In the genomic region with DNA sequence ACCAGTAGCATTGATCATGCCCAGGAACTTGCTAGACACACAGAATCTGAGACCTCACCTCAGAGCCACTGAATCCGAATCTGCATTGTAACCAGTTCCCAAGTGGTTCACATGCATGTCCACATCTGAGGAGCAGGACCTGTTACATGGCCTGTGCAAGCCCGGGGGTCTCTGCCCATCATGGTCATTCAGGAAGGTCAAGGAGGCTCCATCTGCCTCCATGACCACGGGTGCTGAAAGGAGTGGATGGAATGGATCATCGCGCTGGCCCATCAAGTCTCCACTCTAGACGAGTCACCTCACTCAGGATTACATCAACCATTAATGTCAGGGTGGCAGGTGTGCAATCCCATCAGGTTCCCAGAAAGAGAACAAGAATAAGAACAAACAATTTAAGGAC, we compare ENCODE assay signal across 31 cellular contexts.
"Had no signal": no experiment of that assay in that cellular context is flagged by ENCODE, and none has a peak within 500 bp of the region (broad histone marks: within the 10 kb centered on the region; RNA-seq: fewer than 3 reads in every experiment).

No MANE protein-coding gene starts in this region.

- H3K9me3 ChIP-seq: adrenal gland, body of pancreas, breast epithelium had no signal

- H3K27ac ChIP-seq: adrenal gland, body of pancreas, brain microvascular endothelial cell, breast epithelium, VCaP had no signal

- DNase-seq: activated B cell treated with CpG ODN at 0.5 μM for 24 hours; activated CD4-positive, alpha-beta memory T cell treated with anti-CD3 and anti-CD28 coated beads for 36 hours; activated CD4-positive, alpha-beta T cell treated with anti-CD3 and anti-CD28 coated beads for 4 hours; activated CD4-positive, alpha-beta T cell treated with anti-CD3 and anti-CD28 coated beads, Interleukin-2, amount 10 ng/mL, durations not matched to agents 24 days and 14 days; activated CD4-positive, alpha-beta T cell treated with anti-CD3 and anti-CD28 coated beads, Interleukin-2, amount 50 U/mL, for 1 hour; activated CD4-positive, alpha-beta T cell treated with anti-CD3 and anti-CD28 coated beads, Interleukin-2, amount 50 U/mL, for 4 hours; activated CD4-positive, CD25-positive, alpha-beta regulatory T cell treated with anti-CD3 and anti-CD28 coated beads, Interleukin-2, amount 50 U/mL, for 72 hours; activated CD8-positive, alpha-beta memory T cell treated with anti-CD3 and anti-CD28 coated beads, Interleukin-2, amount 50 U/mL, for 4 hours; activated CD8-positive, alpha-beta T cell treated with anti-CD3 and anti-CD28 coated beads for 36 hours; activated effector memory CD4-positive, alpha-beta T cell treated with anti-CD3 and anti-CD28 coated beads, Interleukin-2, amount 50 U/mL, for 16 hours; activated gamma-delta T cell treated with Interleukin-2 at 50 U/mL for 16 hours; activated naive CD4-positive, alpha-beta T cell; activated naive CD4-positive, alpha-beta T cell treated with anti-CD3 and anti-CD28 coated beads for 36 hours; activated naive CD4-positive, alpha-beta T cell treated with anti-CD3 and anti-CD28 coated beads, Interleukin-2, amount 50 U/mL, for 16 hours; activated naive CD8-positive, alpha-beta T cell treated with anti-CD3 and anti-CD28 coated beads for 36 hours; activated T-cell treated with anti-CD3 and anti-CD28 coated beads for 4 hours; activated T-cell treated with anti-CD3 and anti-CD28 coated beads, Interleukin-2, amount 50 U/mL, for 1 hour; activated T-cell treated with anti-CD3 and anti-CD28 coated beads, Interleukin-2, amount 50 U/mL, for 4 hours; activated T-cell treated with anti-CD3 and anti-CD28 coated beads, Interleukin-2, amount 50 U/mL, for 72 hours; amniotic stem cell; aorta; body of pancreas; brain microvascular endothelial cell; central memory CD4-positive, alpha-beta T cell; T-helper 2 cell; T-helper 9 cell had no signal

- H3K4me3 ChIP-seq: adrenal gland, body of pancreas, breast epithelium had no signal

- H3K4me1 ChIP-seq: adrenal gland, body of pancreas, breast epithelium had no signal

- H3K27me3 ChIP-seq: adrenal gland, body of pancreas, brain microvascular endothelial cell, breast epithelium had no signal

- H3K36me3 ChIP-seq: adrenal gland, brain microvascular endothelial cell, breast epithelium had no signal

- ATAC-seq: activated CD8-positive, alpha-beta T cell treated with anti-CD3 and anti-CD28 coated beads for 36 hours; activated naive CD4-positive, alpha-beta T cell treated with anti-CD3 and anti-CD28 coated beads, Interleukin-2, amount 50 U/mL, for 72 hours; activated T-cell treated with anti-CD3 and anti-CD28 coated beads, Interleukin-2, amount 50 U/mL, for 4 hours; activated T-cell treated with anti-CD3 and anti-CD28 coated beads, Interleukin-2, amount 50 U/mL, for 72 hours; activated T-helper 17 cell treated with anti-CD3 and anti-CD28 coated beads, Interleukin-2, amount 50 U/mL, for 72 hours; body of pancreas had no signal
